Comparison of ENCODE assay signal across 8 cellular contexts in the genomic region with DNA sequence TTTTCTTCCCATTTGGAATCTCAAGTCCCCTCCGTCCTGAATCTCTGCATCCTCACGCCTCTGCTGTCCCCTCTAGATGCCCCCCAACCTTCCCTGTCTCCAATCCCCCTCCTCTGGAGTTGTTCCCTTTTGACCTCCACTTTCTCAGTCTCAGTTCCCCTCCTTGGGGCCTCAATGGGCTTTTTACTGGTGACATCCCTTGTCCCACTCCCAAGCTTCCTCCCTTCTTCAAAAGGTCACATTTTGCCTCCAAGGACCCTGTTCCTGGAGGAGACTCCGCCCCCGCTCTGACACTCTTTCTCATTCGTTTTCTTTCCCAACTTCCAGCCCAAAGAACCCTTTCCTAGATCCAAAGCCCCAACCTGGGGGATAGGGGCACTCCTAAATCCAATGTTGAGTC. TPM values are rescaled to one million over a fixed set of nuclear protein-coding genes. Genes with fewer than 3 reads are reported as not detected.
DNase-seq lines count a peak whose midpoint lies in the region; ATAC-seq and TF ChIP-seq lines count a peak whose summit lies in the region.

No MANE protein-coding gene starts in this region.

- no peaks in the 10 kb centered on the region for H3K9me3 ChIP-seq in Peyer's patch
- no peaks in the 10 kb centered on the region for H3K9me3 ChIP-seq in esophagus muscularis mucosa

- no peak for TF ChIP-seq EP300 in esophagus muscularis mucosa (IDR thresholded peaks at IDR 0.05)

- peak overlapping the region; percentile 96 for H3K4me3 Mint-ChIP-seq in progenitor cell of endocrine pancreas (ENCODE audit: low read depth)

- DNase-seq in EL (peak; percentile 39), Peyer's patch (peak in 1 of 3 donors; percentile 45), esophagus muscularis mucosa (ENCODE audit: extremely low spot score) (peak; percentile 81), progenitor cell of endocrine pancreas (ENCODE audit: low spot score, unreplicated experiment) (no peak), NCI-H2029 treated with DMSO at 0.1 percent for 48 hours (lab: John Stamatoyannopoulos, UW) (no peak), NOMO-1 treated with dmso at 0.1 percent for 144 hours (lab: John Stamatoyannopoulos, UW; ENCODE audit: unreplicated experiment) (no peak)

- H3K27me3 Mint-ChIP-seq in progenitor cell of endocrine pancreas, result peaks cover 3% of the 10 kb centered on the region

- H3K9me3 Mint-ChIP-seq in progenitor cell of endocrine pancreas (ENCODE audit: low read depth), result no peaks in the 10 kb centered on the region

- peaks cover 12% of the 10 kb centered on the region for H3K4me1 Mint-ChIP-seq in progenitor cell of endocrine pancreas (ENCODE audit: low read depth)

- H3K4me3 ChIP-seq in Peyer's patch (peak overlapping the region; percentile 65 to 93 (median 86)), esophagus muscularis mucosa (peak overlapping the region; percentile 67 to 95 (median 82))

- WGBS in esophagus muscularis mucosa, result 30% methylated on average over 5 of the region's 5 CpGs

- H3K36me3 Mint-ChIP-seq in progenitor cell of endocrine pancreas (ENCODE audit: insufficient read depth), result peaks cover 7% of the 10 kb centered on the region

- peak overlapping the region; percentile 77 to 90 (median 86) for H3K27ac ChIP-seq in Peyer's patch
- peak overlapping the region; percentile 84 to 94 (median 86) for H3K27ac ChIP-seq in esophagus muscularis mucosa (replicated peaks in 1 of 4)

- peaks cover 0 to 12% (median 0%) of the 10 kb centered on the region in 3 donors for H3K36me3 ChIP-seq in Peyer's patch
- peaks cover 3 to 25% (median 24%) of the 10 kb centered on the region in 4 donors for H3K36me3 ChIP-seq in esophagus muscularis mucosa

- TF ChIP-seq POLR2A in Peyer's patch (IDR thresholded peaks at IDR 0.05), result no peak
- no peak for TF ChIP-seq POLR2A in esophagus muscularis mucosa (IDR thresholded peaks at IDR 0.05; ENCODE audit: low read depth)

- H3K4me1 ChIP-seq in Peyer's patch (peaks cover 4 to 10% (median 7%) of the 10 kb centered on the region in 4 donors), esophagus muscularis mucosa (peaks cover 15 to 29% (median 18%) of the 10 kb centered on the region in 4 donors)

- no peaks in the 10 kb centered on the region for H3K27me3 ChIP-seq in Peyer's patch
- no peaks in the 10 kb centered on the region for H3K27me3 ChIP-seq in esophagus muscularis mucosa

- peak overlapping the region; percentile 97 for H3K27ac Mint-ChIP-seq in progenitor cell of endocrine pancreas

- intact Hi-C loops in esophagus muscularis mucosa (cut with DNase I), result no loop called here

- ATAC-seq in HG03469 (IDR thresholded peaks at IDR 0.05; ENCODE audit: unreplicated experiment), result no peak
- ATAC-seq in HG02981 (IDR thresholded peaks at IDR 0.05; ENCODE audit: unreplicated experiment), result no peak

- TF ChIP-seq CTCF in Peyer's patch (IDR thresholded peaks at IDR 0.05) (no peak), esophagus muscularis mucosa (IDR thresholded peaks at IDR 0.05) (no peak), progenitor cell of endocrine pancreas (IDR thresholded peaks at IDR 0.05; ENCODE audit: unreplicated experiment) (no peak)

RNA-seq across cellular contexts. Expression of a gene that starts 1.0 kb away (rescaled TPM):
- total RNA-seq in Peyer's patch, result 10 to 100 TPM; 56.9 to 83.6 (median 64.5) TPM
- 10 to 100 TPM; 63.5 to 88.9 (median 74.5) TPM for total RNA-seq in esophagus muscularis mucosa
- total RNA-seq in progenitor cell of endocrine pancreas, result 96.9 and 103 TPM in 2 replicates

RNA-seq across cellular contexts. Expression of a gene that starts 11.2 kb away (rescaled TPM):
- total RNA-seq in Peyer's patch (100 to 1,000 TPM in 1 of 4 donors, 10 to 100 TPM in 3; 41.3 to 100 (median 85.4) TPM), esophagus muscularis mucosa (10 to 100 TPM; 49.7 to 94.5 (median 77.7) TPM), progenitor cell of endocrine pancreas (84.9 and 86.0 TPM in 2 replicates)

Comparison
In these comparisons a context has a peak if more than half of its experiments do, and no peak if none do; other contexts are left out.
1. DNase-seq: peak in EL (single experiment) and esophagus muscularis mucosa (single experiment); none in progenitor cell of endocrine pancreas (single experiment), NCI-H2029 treated with DMSO at 0.1 percent for 48 hours (single experiment) and NOMO-1 treated with dmso at 0.1 percent for 144 hours (single experiment).